8 cellular contexts compared by ENCODE assay signal in genomic region chr11:1837171-1838076, GRCh38. TPM values are rescaled to one million over a fixed set of nuclear protein-coding genes. Genes with fewer than 3 reads are reported as not detected.
DNase-seq lines count a peak whose midpoint lies in the region; ATAC-seq and TF ChIP-seq lines count a peak whose summit lies in the region.

No MANE protein-coding gene starts in this region.

- no peak overlapping the region for H3K4me3 ChIP-seq in CD8-positive, alpha-beta T cell (ENCODE audit: low read depth, low read length)
- H3K4me3 ChIP-seq in LNCaP clone FGC (ENCODE audit: low read depth, low read length): no peak overlapping the region

- POLR2A ChIA-PET in CD8-positive, alpha-beta T cell (lab: Charles Lee): interaction anchor here (1.3 kb wide), 1 partner anchor 314 kb away, joined by 4 read pairs; no protein-coding TSS in a partner anchor

- H3K27ac Mint-ChIP-seq in CD8-positive, alpha-beta T cell: no peak overlapping the region
- H3K27ac Mint-ChIP-seq in central memory CD8-positive, alpha-beta T cell (ENCODE audit: low read depth): no peak overlapping the region

- H3K4me1 Mint-ChIP-seq in CD8-positive, alpha-beta T cell (ENCODE audit: low read depth): peaks cover 10% of the 10 kb centered on the region
- peaks cover 9% of the 10 kb centered on the region for H3K4me1 Mint-ChIP-seq in central memory CD8-positive, alpha-beta T cell

- no peaks in the 10 kb centered on the region for H3K27me3 ChIP-seq in CD8-positive, alpha-beta T cell (ENCODE audit: insufficient read depth, low read length)

- CTCF ChIA-PET in CD8-positive, alpha-beta T cell (lab: Charles Lee): interaction anchor here (0.7 to 7.8 kb wide), 13 partner anchors 12 to 326 kb away, joined by 3 to 513 read pairs (median 5); partner anchors contain the start of gene LSP1

- no peaks in the 10 kb centered on the region for H3K9me3 ChIP-seq in CD8-positive, alpha-beta T cell (ENCODE audit: low read length)

- no peak overlapping the region for H3K27ac ChIP-seq in CD8-positive, alpha-beta T cell (ENCODE audit: low read depth, low read length)

- H3K4me1 ChIP-seq in CD8-positive, alpha-beta T cell (ENCODE audit: insufficient read depth, low read length): peaks cover 25% of the 10 kb centered on the region

- H3K36me3 ChIP-seq in CD8-positive, alpha-beta T cell (ENCODE audit: insufficient read depth, low read length): no peaks in the 10 kb centered on the region

- H3K27me3 Mint-ChIP-seq in CD8-positive, alpha-beta T cell (ENCODE audit: low read depth): no peaks in the 10 kb centered on the region
- peaks cover 9% of the 10 kb centered on the region for H3K27me3 Mint-ChIP-seq in central memory CD8-positive, alpha-beta T cell

- intact Hi-C loops in CD8-positive, alpha-beta T cell (cut with DNase I, micrococcal nuclease): loop anchor here (1.0 kb wide), 4 partner anchors 16 to 314 kb away; partner anchors contain the start of gene LSP1 (in 1 of the 2)

- no peaks in the 10 kb centered on the region for H3K36me3 Mint-ChIP-seq in CD8-positive, alpha-beta T cell
- peaks cover 2% of the 10 kb centered on the region for H3K36me3 Mint-ChIP-seq in central memory CD8-positive, alpha-beta T cell (ENCODE audit: insufficient read depth)

- peak; percentile 84 for TF ChIP-seq CTCF in CD8-positive, alpha-beta T cell (IDR thresholded peaks at IDR 0.05)
- TF ChIP-seq CTCF in GM20000 (IDR thresholded peaks at IDR 0.05; ENCODE audit: extremely low read depth, missing control alignments) (peak; percentile 77), LNCaP clone FGC (IDR thresholded peaks at IDR 0.05; ENCODE audit: control insufficient read depth, extremely low read depth, insufficient read depth) (peak; percentile 75)

- ATAC-seq in CD8-positive, alpha-beta T cell: peak; percentile 98
- ATAC-seq in central memory CD8-positive, alpha-beta T cell (replicated peaks; ENCODE audit: extremely low read depth, poor library complexity, severe bottlenecking): peak; percentile 87
- ATAC-seq in HG02588 (IDR thresholded peaks at IDR 0.05; ENCODE audit: unreplicated experiment): no peak

- no peak overlapping the region for H3K4me3 Mint-ChIP-seq in CD8-positive, alpha-beta T cell
- H3K4me3 Mint-ChIP-seq in central memory CD8-positive, alpha-beta T cell: no peak overlapping the region

- peak; percentile 73 to 94 (median 86) for DNase-seq in CD8-positive, alpha-beta T cell
- DNase-seq in GM20000 (ENCODE audit: low spot score) (peak; percentile 95), LNCaP clone FGC (ENCODE audit: low read depth) (no peak), lung microvascular endothelial cell (ENCODE audit: low read depth in 2 of 2) (peak; percentile 49 to 60)
- DNase-seq in activated CD4-positive, CD25-positive, alpha-beta regulatory T cell treated with anti-CD3 and anti-CD28 coated beads, Interleukin-2, amount 50 U/mL, for 72 hours: peak; percentile 78
- DNase-seq in central memory CD8-positive, alpha-beta T cell (ENCODE audit: low spot score in 2 of 2): peak; percentile 78 to 79
- peak; percentile 60 to 62 for DNase-seq in stimulated activated CD8-positive, alpha-beta memory T cell treated with anti-CD3 and anti-CD28 coated beads, Interleukin-4, amount 100 ng/mL, for 1 hour (ENCODE audit: low read depth in 2 of 2, low spot score in 1 of 2)

- H3K9me3 Mint-ChIP-seq in CD8-positive, alpha-beta T cell: no peaks in the 10 kb centered on the region
- no peaks in the 10 kb centered on the region for H3K9me3 Mint-ChIP-seq in central memory CD8-positive, alpha-beta T cell

RNA-seq across cellular contexts. Expression of gene TNNI2, which starts 1.4 kb away (rescaled TPM):
- total RNA-seq in CD8-positive, alpha-beta T cell: under 1 TPM in 1 of 2 experiments, not detected in 1; 0.60 TPM
- not detected in 2 replicates for total RNA-seq in lung microvascular endothelial cell

RNA-seq across cellular contexts. Expression of gene SYT8, which starts 2.6 kb away (rescaled TPM):
- total RNA-seq in CD8-positive, alpha-beta T cell: not detected
- not detected in 2 replicates for total RNA-seq in lung microvascular endothelial cell

RNA-seq across cellular contexts. Expression of gene LSP1, which starts 15.5 kb away (rescaled TPM):
- 100 to 1,000 TPM; 190 to 191 TPM for total RNA-seq in CD8-positive, alpha-beta T cell
- under 0.01 TPM in 1 of 2 replicates, not detected in the other for total RNA-seq in lung microvascular endothelial cell

RNA-seq across cellular contexts. Expression of gene PRR33, which starts 54.3 kb away (rescaled TPM):
- total RNA-seq in CD8-positive, alpha-beta T cell: not detected
- total RNA-seq in lung microvascular endothelial cell: not detected in 2 replicates

Comparison
In these comparisons a context has a peak if more than half of its experiments do, and no peak if none do; other contexts are left out.
1. RNA of gene LSP1, which starts 15.5 kb away (total RNA-seq): 190 to 191 TPM in CD8-positive, alpha-beta T cell; under 0.01 TPM in lung microvascular endothelial cell; every median in the first group is over 100 times any median in the second.
2. Peak in every context shown above with its lines, with median percentiles within 50 percentile points of each other: CTCF ChIP-seq.